ENCODE assay signal across 15 cellular contexts in the genomic region with DNA sequence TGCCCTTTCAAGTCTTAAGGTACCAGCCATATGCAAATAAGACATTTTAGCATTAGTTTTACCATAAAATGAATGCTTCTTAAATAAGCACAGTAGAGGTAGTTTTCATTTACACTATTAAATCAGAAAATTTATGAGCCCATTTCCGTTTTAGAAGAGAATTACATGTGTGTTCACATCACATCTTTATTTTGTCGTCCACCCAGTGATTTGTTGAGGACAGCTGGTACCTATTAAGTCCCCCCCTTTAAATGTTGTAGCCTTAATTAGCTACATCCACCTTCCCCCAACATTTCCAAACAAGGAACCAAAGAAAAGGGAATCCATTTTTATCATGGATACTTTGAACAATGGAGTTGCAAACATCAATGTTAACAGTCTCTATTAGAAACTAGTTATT. TPM values are rescaled to one million over a fixed set of nuclear protein-coding genes. Genes with fewer than 3 reads are reported as not detected.
DNase-seq lines count a peak whose midpoint lies in the region; ATAC-seq and TF ChIP-seq lines count a peak whose summit lies in the region.
"Had no signal": no experiment of that assay in that cellular context is flagged by ENCODE, and none has a peak within 500 bp of the region (broad histone marks: within the 10 kb centered on the region; RNA-seq: fewer than 3 reads in every experiment).

No MANE protein-coding gene starts in this region.

- BruUV-seq in A673 (replicated peaks; lab: Mats Ljungman, UMichigan), result no TSS peak

- peak overlapping the region; percentile 13 for H3K9ac ChIP-seq in HUES6 (ENCODE audit: low read length)
- peak overlapping the region; percentile 35 for H3K9ac ChIP-seq in mesendoderm (ENCODE audit: low read length)

- H3K4me1 ChIP-seq in A673 (ENCODE audit: insufficient read depth, low read length, poor library complexity, severe bottlenecking) (peaks cover 41% of the 10 kb centered on the region), HUES6 (ENCODE audit: control insufficient read depth, insufficient read depth, low read length) (peaks cover 92% of the 10 kb centered on the region), mesendoderm (ENCODE audit: control insufficient read depth, low read depth, low read length) (peaks cover 60% of the 10 kb centered on the region)

- no peak overlapping the region for H3K4me2 ChIP-seq in mesendoderm (ENCODE audit: low read length)
- H3K4me2 ChIP-seq: PC-9 had no signal

- H3K23ac ChIP-seq in mesendoderm (ENCODE audit: low read length), result no peak overlapping the region

- H4K8ac ChIP-seq in mesendoderm (ENCODE audit: low read depth, low read length), result no peak overlapping the region

- no peaks in the 10 kb centered on the region for H3K9me3 Mint-ChIP-seq in activated naive CD4-positive, alpha-beta T cell treated with anti-CD3 and anti-CD28 coated beads for 36 hours
- H3K9me3 Mint-ChIP-seq: CD4-positive, alpha-beta memory T cell had no signal

- H3K4me3 ChIP-seq in A673 (ENCODE audit: low read depth, low read length, poor library complexity, severe bottlenecking), result no peak overlapping the region
- peak overlapping the region; percentile 10; the same call in 1 of the 2 replicates for H3K4me3 ChIP-seq in HUES6 (ENCODE audit: low read depth, low read length)
- H3K4me3 ChIP-seq in mesendoderm (ENCODE audit: low read length), result no peak overlapping the region
- H3K4me3 ChIP-seq: PC-9 had no signal

- no peak for ATAC-seq in HG03520 (IDR thresholded peaks at IDR 0.05; ENCODE audit: unreplicated experiment)
- ATAC-seq: HepG2 had no signal

- CTCF ChIA-PET in A673 (lab: Charles Lee), result no interaction called here
- CTCF ChIA-PET in activated naive CD4-positive, alpha-beta T cell treated with anti-CD3 and anti-CD28 coated beads for 36 hours (lab: Charles Lee), result interaction anchor here (0.7 kb wide), 1 partner anchor 151 kb away, joined by 3 read pairs; no protein-coding TSS in a partner anchor

- no peak overlapping the region for H3K4me3 Mint-ChIP-seq in activated naive CD4-positive, alpha-beta T cell treated with anti-CD3 and anti-CD28 coated beads for 36 hours

- no peaks in the 10 kb centered on the region for H3K36me3 Mint-ChIP-seq in activated naive CD4-positive, alpha-beta T cell treated with anti-CD3 and anti-CD28 coated beads for 36 hours (ENCODE audit: low read depth)
- H3K36me3 Mint-ChIP-seq: CD4-positive, alpha-beta memory T cell had no signal

- no peak overlapping the region for H3K18ac ChIP-seq in mesendoderm (ENCODE audit: low read length)

- H3K79me1 ChIP-seq in mesendoderm (ENCODE audit: low read length), result peaks cover 20% of the 10 kb centered on the region

- peak overlapping the region; percentile 79 for H2BK5ac ChIP-seq in mesendoderm (ENCODE audit: low read length)

- no peak overlapping the region for H2AK5ac ChIP-seq in mesendoderm (ENCODE audit: low read length)

- no peaks in the 10 kb centered on the region for H3K27me3 ChIP-seq in A673 (replicated peaks; ENCODE audit: insufficient read depth, low read depth, low read length, poor library complexity)
- 0 out of 2 replicates have a peak, but pooled peaks cover 2% of the 10 kb centered on the region for H3K27me3 ChIP-seq in HUES6 (ENCODE audit: control insufficient read depth, insufficient read depth, low read length)
- no peaks in the 10 kb centered on the region for H3K27me3 ChIP-seq in mesendoderm (ENCODE audit: insufficient read depth, low read length, poor library complexity)

- no peak overlapping the region for H3K27ac Mint-ChIP-seq in activated naive CD4-positive, alpha-beta T cell treated with anti-CD3 and anti-CD28 coated beads for 36 hours
- H3K27ac Mint-ChIP-seq: CD4-positive, alpha-beta memory T cell had no signal

- no peak for TF ChIP-seq CTCF in A673 (conservative IDR thresholded peaks at IDR 0.05; ENCODE audit: low read depth, low read length)
- TF ChIP-seq CTCF in VCaP (conservative IDR thresholded peaks at IDR 0.05), result no peak

- H2BK120ac ChIP-seq in mesendoderm (ENCODE audit: low read depth, low read length), result no peak overlapping the region

- no CpG with 5 or more reads among the region's 2 CpGs for WGBS in mesendoderm (ENCODE audit: extremely low coverage, insufficient coverage, low lambda C conversion rate)

- intact Hi-C loops in A673 (cut with micrococcal nuclease; ENCODE audit: unreplicated experiment), result no loop called here
- intact Hi-C loops in activated naive CD4-positive, alpha-beta T cell treated with anti-CD3 and anti-CD28 coated beads for 36 hours (cut with micrococcal nuclease), result no loop called here

- DNase-seq in A673 (ENCODE audit: low spot score) (peak; percentile 74), mesendoderm (no peak), GM19240 (ENCODE audit: insufficient read length, low spot score) (no peak), DMS79 treated with DMSO at 0.1 percent for 48 hours (lab: John Stamatoyannopoulos, UW) (no peak)
- no peak for DNase-seq in activated naive CD4-positive, alpha-beta T cell treated with anti-CD3 and anti-CD28 coated beads for 36 hours
- DNase-seq: ACHN; CD4-positive, alpha-beta memory T cell; NCI-H2081 treated with DMSO at 0.1 percent for 48 hours; NCI-H2227 treated with DMSO at 0.1 percent for 48 hours; NCI-H524 treated with DMSO at 0.1 percent for 48 hours; PC-9 had no signal

- H3K27me3 Mint-ChIP-seq in activated naive CD4-positive, alpha-beta T cell treated with anti-CD3 and anti-CD28 coated beads for 36 hours (ENCODE audit: low read depth), result peaks cover 32% of the 10 kb centered on the region

- no peak overlapping the region for H2BK15ac ChIP-seq in mesendoderm (replicated peaks; ENCODE audit: low read depth)

- H3K79me2 ChIP-seq in mesendoderm (ENCODE audit: control insufficient read depth, insufficient read depth, low read length), result peaks cover 68% of the 10 kb centered on the region

- H3K56ac ChIP-seq in mesendoderm (ENCODE audit: low read length), result peak overlapping the region; percentile 77

- H3K4ac ChIP-seq in mesendoderm (ENCODE audit: low read depth, low read length), result no peak overlapping the region

- no peaks in the 10 kb centered on the region for H3K36me3 ChIP-seq in A673 (ENCODE audit: insufficient read depth, low read length, poor library complexity, severe bottlenecking)
- peaks cover 4% of the 10 kb centered on the region; the same call in 1 of the 2 replicates for H3K36me3 ChIP-seq in HUES6 (ENCODE audit: control insufficient read depth, insufficient read depth, low read length)
- H3K36me3 ChIP-seq in mesendoderm (ENCODE audit: control insufficient read depth, insufficient read depth, low read length), result no peaks in the 10 kb centered on the region

- peaks cover 6% of the 10 kb centered on the region for H3K4me1 Mint-ChIP-seq in activated naive CD4-positive, alpha-beta T cell treated with anti-CD3 and anti-CD28 coated beads for 36 hours (ENCODE audit: low read depth)

- POLR2A ChIA-PET in A673 (lab: Charles Lee; ENCODE audit: low non-redundant PET), result interaction anchor here (0.5 to 1.0 kb wide), 3 partner anchors 16 to 1070 kb away, joined by 3 to 13 read pairs (median 3); no protein-coding TSS in a partner anchor

- H3K9me3 ChIP-seq in A673 (ENCODE audit: low read depth, low read length, poor library complexity, severe bottlenecking) (no peaks in the 10 kb centered on the region), HUES6 (ENCODE audit: control insufficient read depth, insufficient read depth, low read depth, low read length) (no peaks in the 10 kb centered on the region)

- H3K27ac ChIP-seq in A673 (ENCODE audit: low read depth, low read length, poor library complexity, severe bottlenecking) (peak overlapping the region; percentile 60), HUES6 (ENCODE audit: low read depth, low read length) (peak overlapping the region; percentile 72; the same call in 1 of the 2 replicates), VCaP (peak overlapping the region; percentile 73), mesendoderm (ENCODE audit: low read depth, low read length) (no peak overlapping the region)
- H3K27ac ChIP-seq: PC-9 had no signal

- no peak overlapping the region for H4K5ac ChIP-seq in mesendoderm (ENCODE audit: low read length)

RNA-seq across cellular contexts. Expression of a gene that starts 6.8 kb away (rescaled TPM):
- 1.3 and 2.2 TPM in 2 replicates for total RNA-seq in A673 (2021)
- 69.8 TPM for polyA plus RNA-seq in mesendoderm (2013, experiment 1 of 2)
- polyA plus RNA-seq in mesendoderm (2013, experiment 2 of 2), result 70.2 TPM
- total RNA-seq in activated naive CD4-positive, alpha-beta T cell treated with anti-CD3 and anti-CD28 coated beads for 36 hours, result under 1 TPM in 1 of 2 experiments, not detected in 1; 0.02 TPM
- total RNA-seq: CD4-positive, alpha-beta memory T cell had no signal
- polyA plus RNA-seq: CD4-positive, alpha-beta memory T cell had no signal

RNA-seq across cellular contexts. Expression of a gene that starts 41.5 kb away (rescaled TPM):
- total RNA-seq in A673 (2021), result not detected in 2 replicates
- polyA plus RNA-seq in mesendoderm (2013, experiment 1 of 2), result 1.3 TPM
- polyA plus RNA-seq in mesendoderm (2013, experiment 2 of 2), result 1.4 TPM
- 1 to 10 TPM; 1.5 to 1.6 TPM for total RNA-seq in activated naive CD4-positive, alpha-beta T cell treated with anti-CD3 and anti-CD28 coated beads for 36 hours
- total RNA-seq: CD4-positive, alpha-beta memory T cell had no signal
- polyA plus RNA-seq: CD4-positive, alpha-beta memory T cell had no signal
